1 cellular context compared by ENCODE assay signal in the genomic region with DNA sequence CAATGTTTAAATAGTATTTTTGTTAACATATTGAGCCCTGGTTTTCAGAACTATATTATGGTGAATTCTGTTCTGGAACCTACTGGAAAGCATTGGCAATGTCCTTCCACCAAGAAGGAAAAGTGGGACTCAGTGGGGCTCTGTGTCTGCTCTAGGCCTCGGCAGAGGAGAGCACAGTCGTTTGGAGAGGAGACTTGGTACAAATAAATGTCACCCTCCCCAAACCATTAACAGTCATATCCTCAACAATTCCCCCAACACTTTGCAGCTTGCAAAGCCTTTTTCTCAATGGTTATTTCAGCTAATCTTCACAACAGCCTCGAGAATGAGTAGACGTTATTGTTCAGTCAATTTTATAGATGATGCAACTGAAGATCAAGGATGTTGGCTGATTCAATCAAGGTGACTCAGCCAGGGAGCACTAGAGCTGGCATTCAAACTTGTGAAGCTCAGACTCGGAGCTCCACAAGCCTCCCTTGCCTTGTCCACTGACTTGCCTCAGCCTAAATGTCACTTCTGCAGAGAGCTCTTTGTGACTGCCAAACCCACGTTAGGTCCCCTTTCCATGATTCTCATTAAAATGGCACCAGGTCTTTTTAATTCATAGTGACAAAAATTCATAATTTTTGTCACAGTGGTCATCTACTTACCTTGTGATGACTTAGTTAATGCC.
TF ChIP-seq lines count a peak whose summit lies in the region.

No MANE protein-coding gene starts in this region.

TF ChIP-seq in GM23338, 12 proteins besides CTCF, POLR2A, EP300 and RAD21 (continued from another document):
- TF ChIP-seq, protein P1, sequence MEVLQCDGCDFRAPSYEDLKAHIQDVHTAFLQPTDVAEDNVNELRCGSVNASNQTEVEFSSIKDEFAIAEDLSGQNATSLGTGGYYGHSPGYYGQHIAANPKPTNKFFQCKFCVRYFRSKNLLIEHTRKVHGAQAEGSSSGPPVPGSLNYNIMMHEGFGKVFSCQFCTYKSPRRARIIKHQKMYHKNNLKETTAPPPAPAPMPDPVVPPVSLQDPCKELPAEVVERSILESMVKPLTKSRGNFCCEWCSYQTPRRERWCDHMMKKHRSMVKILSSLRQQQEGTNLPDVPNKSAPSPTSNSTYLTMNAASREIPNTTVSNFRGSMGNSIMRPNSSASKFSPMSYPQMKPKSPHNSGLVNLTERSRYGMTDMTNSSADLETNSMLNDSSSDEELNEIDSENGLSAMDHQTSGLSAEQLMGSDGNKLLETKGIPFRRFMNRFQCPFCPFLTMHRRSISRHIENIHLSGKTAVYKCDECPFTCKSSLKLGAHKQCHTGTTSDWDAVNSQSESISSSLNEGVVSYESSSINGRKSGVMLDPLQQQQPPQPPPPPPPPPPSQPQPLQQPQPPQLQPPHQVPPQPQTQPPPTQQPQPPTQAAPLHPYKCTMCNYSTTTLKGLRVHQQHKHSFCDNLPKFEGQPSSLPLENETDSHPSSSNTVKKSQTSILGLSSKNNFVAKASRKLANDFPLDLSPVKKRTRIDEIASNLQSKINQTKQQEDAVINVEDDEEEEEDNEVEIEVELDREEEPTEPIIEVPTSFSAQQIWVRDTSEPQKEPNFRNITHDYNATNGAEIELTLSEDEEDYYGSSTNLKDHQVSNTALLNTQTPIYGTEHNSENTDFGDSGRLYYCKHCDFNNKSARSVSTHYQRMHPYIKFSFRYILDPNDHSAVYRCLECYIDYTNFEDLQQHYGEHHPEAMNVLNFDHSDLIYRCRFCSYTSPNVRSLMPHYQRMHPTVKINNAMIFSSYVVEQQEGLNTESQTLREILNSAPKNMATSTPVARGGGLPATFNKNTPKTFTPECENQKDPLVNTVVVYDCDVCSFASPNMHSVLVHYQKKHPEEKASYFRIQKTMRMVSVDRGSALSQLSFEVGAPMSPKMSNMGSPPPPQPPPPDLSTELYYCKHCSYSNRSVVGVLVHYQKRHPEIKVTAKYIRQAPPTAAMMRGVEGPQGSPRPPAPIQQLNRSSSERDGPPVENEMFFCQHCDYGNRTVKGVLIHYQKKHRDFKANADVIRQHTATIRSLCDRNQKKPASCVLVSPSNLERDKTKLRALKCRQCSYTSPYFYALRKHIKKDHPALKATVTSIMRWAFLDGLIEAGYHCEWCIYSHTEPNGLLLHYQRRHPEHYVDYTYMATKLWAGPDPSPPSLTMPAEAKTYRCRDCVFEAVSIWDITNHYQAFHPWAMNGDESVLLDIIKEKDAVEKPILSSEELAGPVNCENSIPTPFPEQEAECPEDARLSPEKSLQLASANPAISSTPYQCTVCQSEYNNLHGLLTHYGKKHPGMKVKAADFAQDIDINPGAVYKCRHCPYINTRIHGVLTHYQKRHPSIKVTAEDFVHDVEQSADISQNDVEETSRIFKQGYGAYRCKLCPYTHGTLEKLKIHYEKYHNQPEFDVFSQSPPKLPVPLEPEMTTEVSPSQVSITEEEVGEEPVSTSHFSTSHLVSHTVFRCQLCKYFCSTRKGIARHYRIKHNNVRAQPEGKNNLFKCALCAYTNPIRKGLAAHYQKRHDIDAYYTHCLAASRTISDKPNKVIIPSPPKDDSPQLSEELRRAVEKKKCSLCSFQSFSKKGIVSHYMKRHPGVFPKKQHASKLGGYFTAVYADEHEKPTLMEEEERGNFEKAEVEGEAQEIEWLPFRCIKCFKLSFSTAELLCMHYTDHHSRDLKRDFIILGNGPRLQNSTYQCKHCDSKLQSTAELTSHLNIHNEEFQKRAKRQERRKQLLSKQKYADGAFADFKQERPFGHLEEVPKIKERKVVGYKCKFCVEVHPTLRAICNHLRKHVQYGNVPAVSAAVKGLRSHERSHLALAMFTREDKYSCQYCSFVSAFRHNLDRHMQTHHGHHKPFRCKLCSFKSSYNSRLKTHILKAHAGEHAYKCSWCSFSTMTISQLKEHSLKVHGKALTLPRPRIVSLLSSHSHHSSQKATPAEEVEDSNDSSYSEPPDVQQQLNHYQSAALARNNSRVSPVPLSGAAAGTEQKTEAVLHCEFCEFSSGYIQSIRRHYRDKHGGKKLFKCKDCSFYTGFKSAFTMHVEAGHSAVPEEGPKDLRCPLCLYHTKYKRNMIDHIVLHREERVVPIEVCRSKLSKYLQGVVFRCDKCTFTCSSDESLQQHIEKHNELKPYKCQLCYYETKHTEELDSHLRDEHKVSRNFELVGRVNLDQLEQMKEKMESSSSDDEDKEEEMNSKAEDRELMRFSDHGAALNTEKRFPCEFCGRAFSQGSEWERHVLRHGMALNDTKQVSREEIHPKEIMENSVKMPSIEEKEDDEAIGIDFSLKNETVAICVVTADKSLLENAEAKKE (CRISPR knock-in tag; IDR thresholded peaks at IDR 0.05), result no peak
- TF ChIP-seq NANOG (IDR thresholded peaks at IDR 0.05; ENCODE audit: borderline replicate concordance) (no peak), ZNF114 (CRISPR knock-in tag; IDR thresholded peaks at IDR 0.05) (no peak), JUNB (IDR thresholded peaks at IDR 0.05; ENCODE audit: unreplicated experiment) (no peak), POLR2AphosphoS5 (IDR thresholded peaks at IDR 0.05; ENCODE audit: low read depth) (no peak), CREB1 (CRISPR knock-in tag; IDR thresholded peaks at IDR 0.05; ENCODE audit: low read depth) (no peak), EZH2phosphoT487 (IDR thresholded peaks at IDR 0.05; ENCODE audit: unreplicated experiment) (no peak), STAT1 (IDR thresholded peaks at IDR 0.05; ENCODE audit: unreplicated experiment) (no peak), ZNF331 (CRISPR knock-in tag; IDR thresholded peaks at IDR 0.05; ENCODE audit: low read depth) (no peak)
- TF ChIP-seq, protein P2, sequence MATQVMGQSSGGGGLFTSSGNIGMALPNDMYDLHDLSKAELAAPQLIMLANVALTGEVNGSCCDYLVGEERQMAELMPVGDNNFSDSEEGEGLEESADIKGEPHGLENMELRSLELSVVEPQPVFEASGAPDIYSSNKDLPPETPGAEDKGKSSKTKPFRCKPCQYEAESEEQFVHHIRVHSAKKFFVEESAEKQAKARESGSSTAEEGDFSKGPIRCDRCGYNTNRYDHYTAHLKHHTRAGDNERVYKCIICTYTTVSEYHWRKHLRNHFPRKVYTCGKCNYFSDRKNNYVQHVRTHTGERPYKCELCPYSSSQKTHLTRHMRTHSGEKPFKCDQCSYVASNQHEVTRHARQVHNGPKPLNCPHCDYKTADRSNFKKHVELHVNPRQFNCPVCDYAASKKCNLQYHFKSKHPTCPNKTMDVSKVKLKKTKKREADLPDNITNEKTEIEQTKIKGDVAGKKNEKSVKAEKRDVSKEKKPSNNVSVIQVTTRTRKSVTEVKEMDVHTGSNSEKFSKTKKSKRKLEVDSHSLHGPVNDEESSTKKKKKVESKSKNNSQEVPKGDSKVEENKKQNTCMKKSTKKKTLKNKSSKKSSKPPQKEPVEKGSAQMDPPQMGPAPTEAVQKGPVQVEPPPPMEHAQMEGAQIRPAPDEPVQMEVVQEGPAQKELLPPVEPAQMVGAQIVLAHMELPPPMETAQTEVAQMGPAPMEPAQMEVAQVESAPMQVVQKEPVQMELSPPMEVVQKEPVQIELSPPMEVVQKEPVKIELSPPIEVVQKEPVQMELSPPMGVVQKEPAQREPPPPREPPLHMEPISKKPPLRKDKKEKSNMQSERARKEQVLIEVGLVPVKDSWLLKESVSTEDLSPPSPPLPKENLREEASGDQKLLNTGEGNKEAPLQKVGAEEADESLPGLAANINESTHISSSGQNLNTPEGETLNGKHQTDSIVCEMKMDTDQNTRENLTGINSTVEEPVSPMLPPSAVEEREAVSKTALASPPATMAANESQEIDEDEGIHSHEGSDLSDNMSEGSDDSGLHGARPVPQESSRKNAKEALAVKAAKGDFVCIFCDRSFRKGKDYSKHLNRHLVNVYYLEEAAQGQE (IDR thresholded peaks at IDR 0.05; ENCODE audit: unreplicated experiment), result no peak
